19 cellular contexts compared by ENCODE assay signal in the genomic region with DNA sequence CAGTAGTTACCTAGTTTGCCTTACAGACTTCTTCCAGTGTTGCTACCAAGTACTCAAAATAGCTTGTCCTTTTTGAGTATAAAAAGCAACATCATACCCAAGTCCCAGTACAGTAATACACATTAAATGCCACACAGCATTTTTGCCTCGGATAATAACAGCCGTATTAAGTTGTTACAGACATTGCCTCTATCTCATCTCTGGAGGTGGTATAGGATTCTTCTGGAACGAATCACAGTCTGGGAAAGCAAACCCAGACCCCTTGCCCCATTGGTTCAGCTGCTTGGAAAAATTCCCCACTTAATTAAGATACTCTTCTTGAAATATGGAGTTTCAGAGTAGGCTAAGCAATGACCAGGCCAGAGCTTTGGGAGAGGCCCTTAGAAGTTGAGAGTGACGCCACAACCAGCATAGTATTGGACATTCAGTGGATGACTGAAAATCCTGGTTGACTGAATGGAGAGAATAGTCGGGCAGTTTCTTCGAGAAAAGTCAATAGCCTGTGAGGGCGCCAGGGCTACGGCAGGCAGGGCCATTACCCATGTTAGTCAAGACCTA.
DNase-seq lines count a peak whose midpoint lies in the region; TF ChIP-seq lines count a peak whose summit lies in the region.
"Had no signal": no experiment of that assay in that cellular context is flagged by ENCODE, and none has a peak within 500 bp of the region (broad histone marks: within the 10 kb centered on the region; RNA-seq: fewer than 3 reads in every experiment).

No MANE protein-coding gene starts in this region.

- H3F3A ChIP-seq in GM23248 (ENCODE audit: insufficient read depth), result peaks cover 25% of the 10 kb centered on the region

- H3K27me3 ChIP-seq in GM23248 (replicated peaks; ENCODE audit: insufficient read depth) (no peaks in the 10 kb centered on the region), tibial artery (no peaks in the 10 kb centered on the region), prostate gland (replicated peaks; ENCODE audit: insufficient read depth) (no peaks in the 10 kb centered on the region)

- H3K9ac ChIP-seq in GM23248, result no peak overlapping the region

- H3K27ac Mint-ChIP-seq in nephron progenitor cell (no peak overlapping the region), glutamatergic neuron (ENCODE audit: unreplicated experiment) (no peak overlapping the region)
- H3K27ac Mint-ChIP-seq: B cell had no signal

- TF ChIP-seq POLR2A in prostate gland (IDR thresholded peaks at IDR 0.05), result no peak

- no peak for TF ChIP-seq CTCF in fibroblast of the aortic adventitia (IDR thresholded peaks at IDR 0.05; ENCODE audit: insufficient read depth, low read length)
- no peak for TF ChIP-seq CTCF in nephron progenitor cell (IDR thresholded peaks at IDR 0.05)
- no peak for TF ChIP-seq CTCF in tibial artery (IDR thresholded peaks at IDR 0.05)
- no peak for TF ChIP-seq CTCF in glutamatergic neuron (IDR thresholded peaks at IDR 0.05; ENCODE audit: partially characterized antibody, unreplicated experiment)
- TF ChIP-seq CTCF in prostate gland (IDR thresholded peaks at IDR 0.05), result no peak

- H3K4me3 ChIP-seq in GM23248, result no peak overlapping the region
- no peak overlapping the region for H3K4me3 ChIP-seq in fibroblast of the aortic adventitia (ENCODE audit: low read depth, low read length)
- H3K4me3 ChIP-seq in tibial artery, result no peak overlapping the region
- H3K4me3 ChIP-seq in prostate gland, result no peak overlapping the region
- H3K4me3 ChIP-seq: A549 had no signal

- H3K4me1 Mint-ChIP-seq in nephron progenitor cell (no peaks in the 10 kb centered on the region), glutamatergic neuron (ENCODE audit: low read depth, unreplicated experiment) (peaks cover 9% of the 10 kb centered on the region)
- H3K4me1 Mint-ChIP-seq: B cell had no signal

- DNase-seq in GM23248 (peak; percentile 19), fibroblast of the aortic adventitia (ENCODE audit: low read depth) (peak; percentile 24), nephron progenitor cell (no peak), tibial artery (no peak), SKM-1 (lab: John Stamatoyannopoulos, UW; ENCODE audit: unreplicated experiment) (no peak), glutamatergic neuron (no peak), prostate gland (ENCODE audit: low spot score) (no peak)
- DNase-seq: Calu3, DMS79 treated with DMSO at 0.1 percent for 48 hours, NCI-H1048, NCI-H1417, NCI-H1694, NCI-H2029 treated with DMSO at 0.1 percent for 48 hours, NCI-H446 treated with DMSO at 0.1 percent for 48 hours, NCI-H526, Right ventricle myocardium superior, RPMI8226 had no signal

- intact Hi-C loops in tibial artery (cut with DNase I; ENCODE audit: low total_unique reads), result no loop called here
- intact Hi-C loops in prostate gland (cut with DNase I), result no loop called here

- H3K36me3 ChIP-seq in GM23248 (ENCODE audit: low read depth) (no peaks in the 10 kb centered on the region), tibial artery (no peaks in the 10 kb centered on the region), prostate gland (no peaks in the 10 kb centered on the region)

- 85% methylated on average over 8 of the region's 8 CpGs for WGBS in GM23248 (ENCODE audit: low coverage in 1 of 2, low lambda C conversion rate in 2 of 2, missing lambda C conversion rate in 2 of 2), 2 experiments
- 97% methylated on average over 8 of the region's 8 CpGs for WGBS in prostate gland

- H3K9me3 ChIP-seq in GM23248 (ENCODE audit: low read depth) (no peaks in the 10 kb centered on the region), tibial artery (no peaks in the 10 kb centered on the region), prostate gland (no peaks in the 10 kb centered on the region)
- H3K9me3 ChIP-seq: A549 had no signal

- H3K9me3 Mint-ChIP-seq in nephron progenitor cell (no peaks in the 10 kb centered on the region), glutamatergic neuron (ENCODE audit: unreplicated experiment) (no peaks in the 10 kb centered on the region)

- H3K36me3 Mint-ChIP-seq in nephron progenitor cell (ENCODE audit: low read depth) (no peaks in the 10 kb centered on the region), glutamatergic neuron (ENCODE audit: unreplicated experiment) (no peaks in the 10 kb centered on the region)

- peaks cover 3% of the 10 kb centered on the region for H3K27me3 Mint-ChIP-seq in nephron progenitor cell (ENCODE audit: low read depth, poor library complexity)
- H3K27me3 Mint-ChIP-seq in glutamatergic neuron (ENCODE audit: unreplicated experiment), result peaks cover 2% of the 10 kb centered on the region
- H3K27me3 Mint-ChIP-seq: B cell had no signal

- no peaks in the 10 kb centered on the region for H3K79me2 ChIP-seq in GM23248 (ENCODE audit: insufficient read depth)

- H3K27ac ChIP-seq in GM23248, result no peak overlapping the region
- H3K27ac ChIP-seq in tibial artery, result peak overlapping the region; percentile 36 to 58
- no peak overlapping the region for H3K27ac ChIP-seq in prostate gland
- H3K27ac ChIP-seq: A549 had no signal

- H2AFZ ChIP-seq in GM23248, result no peak overlapping the region

- no peaks in the 10 kb centered on the region for H4K20me1 ChIP-seq in GM23248 (ENCODE audit: insufficient read depth)

- H3K4me1 ChIP-seq in GM23248 (ENCODE audit: insufficient read depth) (peaks cover 43% of the 10 kb centered on the region), tibial artery (peaks cover 0 to 55% (median 21%) of the 10 kb centered on the region in 4 donors), prostate gland (replicated peaks) (peaks cover 3% of the 10 kb centered on the region)

- H3K4me2 ChIP-seq in GM23248 (ENCODE audit: unreplicated experiment), result no peak overlapping the region
- H3K4me2 ChIP-seq: A549 had no signal

- H3K4me3 Mint-ChIP-seq in nephron progenitor cell (peak overlapping the region; percentile 10), glutamatergic neuron (ENCODE audit: unreplicated experiment) (no peak overlapping the region)
- H3K4me3 Mint-ChIP-seq: B cell had no signal

- in situ Hi-C loops in GM23248 (cut with MboI), result no loop called here

- H3K9me2 ChIP-seq in GM23248 (ENCODE audit: insufficient read depth), result no peaks in the 10 kb centered on the region; the same call in 1 of the 2 replicates

Comparison
In these comparisons a context has a peak if more than half of its experiments do, and no peak if none do; other contexts are left out.
1. DNase-seq: peak in GM23248 (single experiment) and fibroblast of the aortic adventitia (single experiment); none in nephron progenitor cell (single experiment), tibial artery (0 of 2), SKM-1 (single experiment), glutamatergic neuron (single experiment) and prostate gland (single experiment).
2. H3K27ac ChIP-seq: peak in tibial artery (2 of 2); none in GM23248 (single experiment) and prostate gland (0 of 2).